ENCODE assay signal across 1 cellular context in genomic region chr4:185344743-185345538, GRCh38.
TF ChIP-seq lines count a peak whose summit lies in the region.

No MANE protein-coding gene starts in this region.

TF ChIP-seq in GM23338, 12 proteins besides CTCF, POLR2A, EP300 and RAD21 (continued from another document):
- TF ChIP-seq ZNF462 (CRISPR knock-in tag; IDR thresholded peaks at IDR 0.05) (no peak), ZNF331 (CRISPR knock-in tag; IDR thresholded peaks at IDR 0.05; ENCODE audit: low read depth) (no peak), ZNF114 (CRISPR knock-in tag; IDR thresholded peaks at IDR 0.05) (no peak), NANOG (IDR thresholded peaks at IDR 0.05; ENCODE audit: borderline replicate concordance) (no peak)
